ENCODE assay signal across 21 cellular contexts in the genomic region with DNA sequence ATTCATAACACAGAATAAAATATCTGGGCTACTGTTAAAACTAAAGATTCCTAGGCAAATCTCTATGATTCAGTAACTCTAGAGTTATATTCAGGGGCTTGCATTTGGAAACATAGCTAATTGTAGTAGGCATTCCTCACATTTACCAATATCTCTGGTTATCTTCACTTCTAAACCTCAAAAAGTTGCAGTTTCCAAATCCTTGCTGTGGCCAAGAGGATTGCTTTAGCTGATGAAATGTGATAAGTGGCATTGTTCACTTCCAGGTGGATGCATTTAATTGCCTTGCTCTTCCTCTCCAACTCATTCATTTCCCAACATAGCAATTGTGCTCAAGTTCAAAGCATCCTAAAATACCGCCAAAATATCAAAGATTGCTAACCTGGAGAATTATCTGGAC.
A peak's percentile ranks its signal among the peaks of the same experiment; 100 is the strongest.
DNase-seq lines count a peak whose midpoint lies in the region; ATAC-seq, FAIRE-seq and TF ChIP-seq lines count a peak whose summit lies in the region.
"Had no signal": no experiment of that assay in that cellular context is flagged by ENCODE, and none has a peak within 500 bp of the region (broad histone marks: within the 10 kb centered on the region; RNA-seq: fewer than 3 reads in every experiment).

No MANE protein-coding gene starts in this region.

- no peak overlapping the region for H3K4me3 Mint-ChIP-seq in astrocyte (ENCODE audit: unreplicated experiment)
- H3K4me3 Mint-ChIP-seq: CD14-positive monocyte had no signal

- H3K4me3 ChIP-seq in astrocyte (ENCODE audit: insufficient read depth, low read depth, low read length) = no peak overlapping the region
- H3K4me3 ChIP-seq in mesendoderm (ENCODE audit: low read length) = no peak overlapping the region

- no peak overlapping the region for H3K27ac ChIP-seq in astrocyte (ENCODE audit: low read depth, low read length)
- H3K27ac ChIP-seq in mesendoderm (ENCODE audit: low read depth, low read length) = no peak overlapping the region
- H3K27ac ChIP-seq: 22Rv1 had no signal

- H3K4ac ChIP-seq in mesendoderm (ENCODE audit: low read depth, low read length) = no peak overlapping the region

- H2AFZ ChIP-seq in astrocyte (ENCODE audit: low read depth, low read length) = no peak overlapping the region

- no peaks in the 10 kb centered on the region for H3K4me1 Mint-ChIP-seq in astrocyte (ENCODE audit: low read depth, unreplicated experiment)
- H3K4me1 Mint-ChIP-seq: CD14-positive monocyte had no signal

- no peak overlapping the region for H3K27ac Mint-ChIP-seq in astrocyte (ENCODE audit: unreplicated experiment)
- H3K27ac Mint-ChIP-seq: CD14-positive monocyte had no signal

- no peaks in the 10 kb centered on the region for H3K27me3 ChIP-seq in astrocyte (ENCODE audit: insufficient read depth, low read length)
- no peaks in the 10 kb centered on the region for H3K27me3 ChIP-seq in mesendoderm (ENCODE audit: insufficient read depth, low read length, poor library complexity)

- ATAC-seq in stimulated activated naive CD8-positive, alpha-beta T cell treated with anti-CD3 and anti-CD28 coated beads, Interleukin-15, Interleukin-2, amounts not matched to agents 100 U/mL and 50 U/mL, for 24 hours = no peak
- no peak for ATAC-seq in GM19023 (IDR thresholded peaks at IDR 0.05; ENCODE audit: unreplicated experiment)
- ATAC-seq: HepG2, SK-N-SH treated with all-trans-retinoic acid at 6 μM for 48 hours had no signal

- DNase-seq in NCI-H1105 treated with DMSO at 0.1 percent for 48 hours (lab: John Stamatoyannopoulos, UW) (peak; percentile 49), NCI-H1105 (lab: John Stamatoyannopoulos, UW) (no peak), NCI-H226 (peak; percentile 13), astrocyte (ENCODE audit: low read depth) (peak; percentile 51), mesendoderm (peak; percentile 12), ecto neural progenitor cell (ENCODE audit: low spot score) (no peak)
- DNase-seq in stimulated activated naive CD8-positive, alpha-beta T cell treated with anti-CD3 and anti-CD28 coated beads, Interleukin-15, Interleukin-2, amounts not matched to agents 100 U/mL and 50 U/mL, for 24 hours = no peak
- DNase-seq: DMS79, GOT3, KBM-7, NCI-H1436, NCI-H2029 treated with DMSO at 0.1 percent for 48 hours, NCI-H446, NCI-H82, OCI-M1, SHP77 treated with DMSO at 0.1 percent for 48 hours had no signal

- no peak for TF ChIP-seq CTCF in astrocyte (IDR thresholded peaks at IDR 0.05; ENCODE audit: insufficient read depth, low read depth, low read length)

- no peak overlapping the region for H4K8ac ChIP-seq in mesendoderm (ENCODE audit: low read depth, low read length)

- H3K27me3 Mint-ChIP-seq in astrocyte (ENCODE audit: low read depth, unreplicated experiment) = no peaks in the 10 kb centered on the region

- H3K18ac ChIP-seq in mesendoderm (ENCODE audit: low read length) = no peak overlapping the region

- H2AK5ac ChIP-seq in mesendoderm (ENCODE audit: low read length) = no peak overlapping the region

- H3K9me3 ChIP-seq in astrocyte (ENCODE audit: insufficient read depth, low read depth, low read length) = no peaks in the 10 kb centered on the region

- no peak overlapping the region for H2BK120ac ChIP-seq in mesendoderm (ENCODE audit: low read depth, low read length)

- H3K4me2 ChIP-seq in astrocyte (ENCODE audit: low read length) (no peak overlapping the region), mesendoderm (ENCODE audit: low read length) (no peak overlapping the region)

- no peak overlapping the region for H2BK15ac ChIP-seq in mesendoderm (replicated peaks; ENCODE audit: low read depth)

- H3K79me2 ChIP-seq in astrocyte (ENCODE audit: insufficient read depth, low read length) (no peaks in the 10 kb centered on the region), mesendoderm (ENCODE audit: control insufficient read depth, insufficient read depth, low read length) (no peaks in the 10 kb centered on the region)

- no peak overlapping the region for H3K23ac ChIP-seq in mesendoderm (ENCODE audit: low read length)

- H2BK5ac ChIP-seq in mesendoderm (ENCODE audit: low read length) = no peak overlapping the region

- no peaks in the 10 kb centered on the region for H3K36me3 Mint-ChIP-seq in astrocyte (ENCODE audit: low read depth, unreplicated experiment)
- H3K36me3 Mint-ChIP-seq: CD14-positive monocyte had no signal

- WGBS in mesendoderm (ENCODE audit: extremely low coverage, insufficient coverage, low lambda C conversion rate) = no CpG with 5 or more reads among the region's 1 CpG

- no peaks in the 10 kb centered on the region for H4K20me1 ChIP-seq in astrocyte (ENCODE audit: insufficient read depth, low read length)

- H4K5ac ChIP-seq in mesendoderm (ENCODE audit: low read length) = no peak overlapping the region

- no peaks in the 10 kb centered on the region for H3K36me3 ChIP-seq in astrocyte (ENCODE audit: insufficient read depth, low read length)
- no peaks in the 10 kb centered on the region for H3K36me3 ChIP-seq in mesendoderm (ENCODE audit: control insufficient read depth, insufficient read depth, low read length)

- FAIRE-seq in astrocyte (lab: Jason Lieb, UNC) = no peak
- FAIRE-seq: HepG2 had no signal

- no peaks in the 10 kb centered on the region for H3K79me1 ChIP-seq in mesendoderm (ENCODE audit: low read length)

- H3K4me1 ChIP-seq in astrocyte (ENCODE audit: insufficient read depth, low read length) = no peaks in the 10 kb centered on the region
- H3K4me1 ChIP-seq in mesendoderm (ENCODE audit: control insufficient read depth, low read depth, low read length) = no peaks in the 10 kb centered on the region

- H3K9me3 Mint-ChIP-seq in astrocyte (ENCODE audit: unreplicated experiment) = no peaks in the 10 kb centered on the region

- H3K9ac ChIP-seq in astrocyte (ENCODE audit: low read length) (no peak overlapping the region), mesendoderm (ENCODE audit: low read length) (no peak overlapping the region)

- H3K56ac ChIP-seq in mesendoderm (ENCODE audit: low read length) = no peak overlapping the region

Comparison
In these comparisons a context has a peak if more than half of its experiments do, and no peak if none do; other contexts are left out.
1. DNase-seq: peak in NCI-H1105 treated with DMSO at 0.1 percent for 48 hours (single experiment), NCI-H226 (single experiment), astrocyte (single experiment) and mesendoderm (single experiment); none in NCI-H1105 (single experiment), ecto neural progenitor cell (single experiment) and stimulated activated naive CD8-positive, alpha-beta T cell treated with anti-CD3 and anti-CD28 coated beads, Interleukin-15, Interleukin-2, amounts not matched to agents 100 U/mL and 50 U/mL, for 24 hours (single experiment).